1 cellular context compared by ENCODE assay signal in the genomic region with DNA sequence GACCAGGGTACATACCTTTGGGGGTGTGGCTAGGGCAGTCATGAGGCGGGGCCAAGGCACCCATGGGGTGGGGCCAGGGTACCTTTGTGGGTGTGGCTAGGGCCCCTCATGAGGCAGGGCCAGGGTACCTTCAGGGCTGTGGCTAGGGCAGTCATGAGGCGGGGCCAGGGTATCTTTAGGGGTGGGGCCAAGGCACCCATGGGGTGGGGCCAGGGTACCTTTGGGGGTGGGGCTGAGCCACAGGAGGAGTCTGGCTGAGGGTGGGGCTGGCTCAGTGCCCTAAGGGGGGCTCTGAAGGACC.
TF ChIP-seq lines count a peak whose summit lies in the region.

No MANE protein-coding gene starts in this region.

TF ChIP-seq in HepG2, 621 proteins besides CTCF, POLR2A, EP300 and RAD21:
- no peak for TF ChIP-seq HOXA7 (CRISPR knock-in tag; IDR thresholded peaks at IDR 0.05)
- TF ChIP-seq, protein P1, sequence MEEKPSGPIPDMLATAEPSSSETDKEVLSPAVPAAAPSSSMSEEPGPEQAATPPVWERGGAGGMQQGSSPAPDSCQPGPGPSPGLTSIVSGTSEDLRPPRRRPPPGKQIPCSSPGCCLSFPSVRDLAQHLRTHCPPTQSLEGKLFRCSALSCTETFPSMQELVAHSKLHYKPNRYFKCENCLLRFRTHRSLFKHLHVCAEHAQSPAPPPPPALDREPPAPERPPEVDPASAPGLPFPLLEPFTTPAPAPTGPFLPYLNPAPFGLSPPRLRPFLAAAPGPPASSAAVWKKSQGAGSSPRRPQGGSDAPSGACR (CRISPR knock-in tag; IDR thresholded peaks at IDR 0.05): no peak
- TF ChIP-seq ZNF766 (CRISPR knock-in tag; IDR thresholded peaks at IDR 0.05; ENCODE audit: borderline replicate concordance): no peak
- TF ChIP-seq ZNF354B (CRISPR knock-in tag; IDR thresholded peaks at IDR 0.05): no peak
- no peak for TF ChIP-seq ISL2 (CRISPR knock-in tag; IDR thresholded peaks at IDR 0.05)
- TF ChIP-seq U2AF2 (IDR thresholded peaks at IDR 0.05; ENCODE audit: low read depth, low read length): no peak
- no peak for TF ChIP-seq ZNF563 (CRISPR knock-in tag; IDR thresholded peaks at IDR 0.05)
- no peak for TF ChIP-seq NKX3-1 (CRISPR knock-in tag; IDR thresholded peaks at IDR 0.05)
- TF ChIP-seq GATAD1 (CRISPR knock-in tag; IDR thresholded peaks at IDR 0.05): no peak
- no peak for TF ChIP-seq KDM5B (CRISPR knock-in tag; IDR thresholded peaks at IDR 0.05; ENCODE audit: borderline replicate concordance)
- no peak for TF ChIP-seq ZNF841 (CRISPR knock-in tag; IDR thresholded peaks at IDR 0.05; ENCODE audit: borderline replicate concordance)
- TF ChIP-seq, protein P2, sequence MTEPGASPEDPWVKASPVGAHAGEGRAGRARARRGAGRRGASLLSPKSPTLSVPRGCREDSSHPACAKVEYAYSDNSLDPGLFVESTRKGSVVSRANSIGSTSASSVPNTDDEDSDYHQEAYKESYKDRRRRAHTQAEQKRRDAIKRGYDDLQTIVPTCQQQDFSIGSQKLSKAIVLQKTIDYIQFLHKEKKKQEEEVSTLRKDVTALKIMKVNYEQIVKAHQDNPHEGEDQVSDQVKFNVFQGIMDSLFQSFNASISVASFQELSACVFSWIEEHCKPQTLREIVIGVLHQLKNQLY (CRISPR knock-in tag; IDR thresholded peaks at IDR 0.05): no peak
- no peak for TF ChIP-seq ARNTL (CRISPR knock-in tag; IDR thresholded peaks at IDR 0.05)
- TF ChIP-seq SP5 (CRISPR knock-in tag; IDR thresholded peaks at IDR 0.05; ENCODE audit: borderline replicate concordance, low read depth): no peak
- no peak for TF ChIP-seq RXRA (CRISPR knock-in tag; IDR thresholded peaks at IDR 0.05)
- TF ChIP-seq NFYB (CRISPR knock-in tag; IDR thresholded peaks at IDR 0.05): no peak
- TF ChIP-seq, protein P3, sequence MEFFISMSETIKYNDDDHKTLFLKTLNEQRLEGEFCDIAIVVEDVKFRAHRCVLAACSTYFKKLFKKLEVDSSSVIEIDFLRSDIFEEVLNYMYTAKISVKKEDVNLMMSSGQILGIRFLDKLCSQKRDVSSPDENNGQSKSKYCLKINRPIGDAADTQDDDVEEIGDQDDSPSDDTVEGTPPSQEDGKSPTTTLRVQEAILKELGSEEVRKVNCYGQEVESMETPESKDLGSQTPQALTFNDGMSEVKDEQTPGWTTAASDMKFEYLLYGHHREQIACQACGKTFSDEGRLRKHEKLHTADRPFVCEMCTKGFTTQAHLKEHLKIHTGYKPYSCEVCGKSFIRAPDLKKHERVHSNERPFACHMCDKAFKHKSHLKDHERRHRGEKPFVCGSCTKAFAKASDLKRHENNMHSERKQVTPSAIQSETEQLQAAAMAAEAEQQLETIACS (CRISPR knock-in tag; IDR thresholded peaks at IDR 0.05): no peak
- TF ChIP-seq ZNF557 (CRISPR knock-in tag; IDR thresholded peaks at IDR 0.05): no peak
